In the genomic region with DNA sequence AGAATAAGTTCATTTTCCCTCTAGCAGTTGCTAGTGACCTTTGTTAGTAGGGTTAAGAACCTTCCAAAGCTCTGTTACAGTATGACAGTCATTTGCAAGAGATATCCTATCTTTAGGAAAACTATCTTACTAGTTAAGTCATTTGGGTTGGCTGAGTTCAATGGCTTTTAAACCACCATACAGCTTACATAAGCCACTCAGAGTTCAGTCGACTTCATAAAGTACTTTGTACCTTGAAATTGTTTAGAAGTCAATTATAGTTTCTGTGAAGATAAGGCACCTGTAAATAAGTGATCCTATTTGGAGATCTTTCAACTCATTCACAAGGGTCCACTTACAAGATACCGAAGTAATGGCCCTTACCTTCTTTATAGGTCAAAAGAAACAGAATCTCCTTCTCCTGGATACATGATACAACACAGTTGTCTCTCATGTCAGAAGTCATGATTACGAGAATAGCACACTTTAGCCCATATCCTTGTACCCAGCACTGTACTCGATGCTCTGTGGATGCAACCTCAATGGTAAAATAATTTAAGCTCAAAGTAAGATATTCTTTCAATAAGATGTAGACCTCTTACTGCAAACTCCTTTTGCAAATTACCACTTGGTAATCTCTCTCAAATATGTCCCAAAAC, we compare ENCODE assay signal across 27 cellular contexts.
"Had no signal": no experiment of that assay in that cellular context is flagged by ENCODE, and none has a peak within 500 bp of the region (broad histone marks: within the 10 kb centered on the region; RNA-seq: fewer than 3 reads in every experiment).

No MANE protein-coding gene starts in this region.

- H3K36me3 ChIP-seq: breast epithelium, SJCRH30 had no signal

- H3K4me3 Mint-ChIP-seq: activated CD8-positive, alpha-beta T cell treated with anti-CD3 and anti-CD28 coated beads for 36 hours; activated naive CD4-positive, alpha-beta T cell treated with anti-CD3 and anti-CD28 coated beads, Interleukin-2, amount 50 U/mL, for 24 hours; activated T-helper 1 cell treated with anti-CD3 and anti-CD28 coated beads, Interleukin-12 subunit alpha, Interleukin-12 subunit beta, Interleukin-2, Interleukin-4 antibody, amounts not matched to agents 30 ng/mL and 10 ng/mL and 1 ng/mL, durations not matched to agents 14 hours and 24 hours and 36 hours had no signal

- H3K27me3 ChIP-seq: breast epithelium, SJCRH30 had no signal

- H3K4me1 ChIP-seq: breast epithelium, SJCRH30 had no signal

- ATAC-seq: activated CD8-positive, alpha-beta T cell treated with anti-CD3 and anti-CD28 coated beads for 36 hours had no signal

- H3K27me3 Mint-ChIP-seq: activated CD8-positive, alpha-beta T cell treated with anti-CD3 and anti-CD28 coated beads for 36 hours; activated naive CD4-positive, alpha-beta T cell treated with anti-CD3 and anti-CD28 coated beads, Interleukin-2, amount 50 U/mL, for 24 hours had no signal

- H3K4me3 ChIP-seq: breast epithelium, SJCRH30 had no signal

- DNase-seq: activated CD4-positive, CD25-positive, alpha-beta regulatory T cell; activated CD8-positive, alpha-beta memory T cell treated with anti-CD3 and anti-CD28 coated beads, Interleukin-2, amount 50 U/mL, for 48 hours; activated CD8-positive, alpha-beta T cell treated with anti-CD3 and anti-CD28 coated beads for 36 hours; activated effector memory CD4-positive, alpha-beta T cell treated with Interleukin-2 at 50 U/mL for 16 hours; activated naive CD4-positive, alpha-beta T cell; activated T-cell treated with anti-CD3 and anti-CD28 coated beads, Interleukin-2, amount 50 U/mL, for 1 hour; aorta; caudate nucleus; Kasumi-1; KBM-7; NCI-H1048; NCI-H1417; NCI-H1930; NCI-H2171; NCI-H2227 treated with DMSO at 0.1 percent for 48 hours; NCI-H510A; NCI-H526 treated with DMSO at 0.1 percent for 48 hours; NCI-H82; Right ventricle myocardium superior; SJCRH30; SK-N-SH; T-helper 1 cell had no signal

- H3K27ac ChIP-seq: breast epithelium, RWPE1, SJCRH30, VCaP had no signal

- H3K4me1 Mint-ChIP-seq: activated naive CD4-positive, alpha-beta T cell treated with anti-CD3 and anti-CD28 coated beads, Interleukin-2, amount 50 U/mL, for 24 hours had no signal

- H3K27ac Mint-ChIP-seq: activated CD8-positive, alpha-beta T cell treated with anti-CD3 and anti-CD28 coated beads for 36 hours; activated naive CD4-positive, alpha-beta T cell treated with anti-CD3 and anti-CD28 coated beads, Interleukin-2, amount 50 U/mL, for 24 hours; activated T-helper 1 cell treated with anti-CD3 and anti-CD28 coated beads, Interleukin-12 subunit alpha, Interleukin-12 subunit beta, Interleukin-2, Interleukin-4 antibody, amounts not matched to agents 30 ng/mL and 10 ng/mL and 1 ng/mL, durations not matched to agents 14 hours and 24 hours and 36 hours had no signal

- H3K9me3 Mint-ChIP-seq: activated CD8-positive, alpha-beta T cell treated with anti-CD3 and anti-CD28 coated beads for 36 hours; activated naive CD4-positive, alpha-beta T cell treated with anti-CD3 and anti-CD28 coated beads, Interleukin-2, amount 50 U/mL, for 24 hours; activated T-helper 1 cell treated with anti-CD3 and anti-CD28 coated beads, Interleukin-12 subunit alpha, Interleukin-12 subunit beta, Interleukin-2, Interleukin-4 antibody, amounts not matched to agents 30 ng/mL and 10 ng/mL and 1 ng/mL, durations not matched to agents 14 hours and 24 hours and 36 hours had no signal

- H3K9me3 ChIP-seq: breast epithelium, SJCRH30, SK-N-SH had no signal
